Comparison of ENCODE assay signal across 28 cellular contexts in genomic region chr4:148589182-148589581, GRCh38.
"Had no signal": no experiment of that assay in that cellular context is flagged by ENCODE, and none has a peak within 500 bp of the region (broad histone marks: within the 10 kb centered on the region; RNA-seq: fewer than 3 reads in every experiment).

No MANE protein-coding gene starts in this region.

- H3K36me3 ChIP-seq: colonic mucosa, esophagus muscularis mucosa, esophagus squamous epithelium, gastrocnemius medialis, gastroesophageal sphincter, heart left ventricle, heart right ventricle had no signal

- H3K27me3 ChIP-seq: colonic mucosa, dorsolateral prefrontal cortex, esophagus muscularis mucosa, esophagus squamous epithelium, foreskin keratinocyte, gastrocnemius medialis, gastroesophageal sphincter, heart left ventricle, heart right ventricle had no signal

- H3K4me1 ChIP-seq: colonic mucosa, esophagus muscularis mucosa, esophagus squamous epithelium, foreskin keratinocyte, gastrocnemius medialis, gastroesophageal sphincter, heart left ventricle, heart right ventricle had no signal

- H3K4me3 ChIP-seq: colonic mucosa, coronary artery, dorsolateral prefrontal cortex, esophagus muscularis mucosa, esophagus squamous epithelium, gastrocnemius medialis, gastroesophageal sphincter, heart left ventricle, heart right ventricle had no signal

- H3K9me3 ChIP-seq: colonic mucosa, esophagus muscularis mucosa, gastrocnemius medialis, gastroesophageal sphincter had no signal

- DNase-seq: colonic mucosa; cortex of kidney; dermis blood vessel endothelial cell; dorsolateral prefrontal cortex; effector CD4-positive, alpha-beta T cell; effector CD8-positive, alpha-beta T cell; effector memory CD4-positive, alpha-beta T cell; effector memory CD8-positive, alpha-beta T cell; endodermal cell; erythroblast; esophagus squamous epithelium; foreskin fibroblast; foreskin keratinocyte; foreskin melanocyte; gastrocnemius medialis; glutamatergic neuron; head of caudate nucleus; heart left ventricle; heart right ventricle had no signal

- FAIRE-seq: colon, endometrium, endothelial cell of umbilical vein, frontal cortex had no signal

- ATAC-seq: effector memory CD8-positive, alpha-beta T cell; esophagus mucosa; foreskin keratinocyte; gastrocnemius medialis; gastroesophageal sphincter; heart left ventricle; heart right ventricle had no signal

- H3K27ac ChIP-seq: colonic mucosa, coronary artery, dorsolateral prefrontal cortex, epithelial cell of prostate, esophagus muscularis mucosa, esophagus squamous epithelium, foreskin keratinocyte, gastrocnemius medialis, gastroesophageal sphincter, heart left ventricle, heart right ventricle had no signal
